Comparison of ENCODE assay signal across 11 cellular contexts in the genomic region with DNA sequence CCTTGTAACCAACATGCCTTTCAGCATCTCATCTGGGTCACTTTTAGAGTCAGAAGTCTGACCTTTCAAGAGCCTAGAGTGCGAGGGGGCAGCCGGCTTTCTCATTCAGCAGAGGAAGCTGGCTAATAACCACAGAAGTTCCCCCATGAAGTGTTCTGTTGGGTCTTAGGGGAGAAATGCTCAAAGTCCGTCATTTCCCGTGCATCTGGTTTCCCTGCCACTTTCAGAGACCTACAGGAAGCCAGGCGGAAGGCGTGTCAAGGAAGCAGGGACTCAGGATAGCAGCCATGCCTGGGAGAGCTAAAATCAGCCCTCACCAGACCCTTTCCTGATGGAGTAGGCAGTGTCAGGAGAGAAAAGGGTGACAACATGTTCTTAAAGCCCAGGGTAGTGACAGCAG.
DNase-seq lines count a peak whose midpoint lies in the region; ATAC-seq and TF ChIP-seq lines count a peak whose summit lies in the region.
"Had no signal": no experiment of that assay in that cellular context is flagged by ENCODE, and none has a peak within 500 bp of the region (broad histone marks: within the 10 kb centered on the region; RNA-seq: fewer than 3 reads in every experiment).

No MANE protein-coding gene starts in this region.

- ATAC-seq in GM18907 (IDR thresholded peaks at IDR 0.05; ENCODE audit: unreplicated experiment) (peak; percentile 24), HG02852 (IDR thresholded peaks at IDR 0.05; ENCODE audit: unreplicated experiment) (peak; percentile 29), HG03442 (IDR thresholded peaks at IDR 0.05; ENCODE audit: unreplicated experiment) (no peak)
- ATAC-seq: activated CD8-positive, alpha-beta T cell treated with anti-CD3 and anti-CD28 coated beads for 36 hours had no signal

- H3K9me3 ChIP-seq in sigmoid colon, result no peaks in the 10 kb centered on the region

- 53 to 66% methylated on average over 6 of the region's 6 CpGs for WGBS in sigmoid colon, 2 donors

- TF ChIP-seq EP300 in sigmoid colon (IDR thresholded peaks at IDR 0.05), result no peak

- intact Hi-C loops in sigmoid colon (cut with DNase I), result no loop called here

- H3K4me1 Mint-ChIP-seq in activated naive CD4-positive, alpha-beta T cell treated with anti-CD3 and anti-CD28 coated beads, Interleukin-2, amount 10 ng/mL, durations not matched to agents 7 days and 5 days, result peaks cover 8% of the 10 kb centered on the region

- no peaks in the 10 kb centered on the region for H3K36me3 Mint-ChIP-seq in activated naive CD4-positive, alpha-beta T cell treated with anti-CD3 and anti-CD28 coated beads, Interleukin-2, amount 10 ng/mL, durations not matched to agents 7 days and 5 days

- no peaks in the 10 kb centered on the region for H3K9me3 Mint-ChIP-seq in activated naive CD4-positive, alpha-beta T cell treated with anti-CD3 and anti-CD28 coated beads, Interleukin-2, amount 10 ng/mL, durations not matched to agents 7 days and 5 days
- H3K9me3 Mint-ChIP-seq: T-helper 2 cell treated with Interferon-gamma antibody and Interleukin-4, amounts not matched to agents 5 μg/mL and 100 μg/mL, for 36 hours had no signal

- DNase-seq in ecto neural progenitor cell (ENCODE audit: low spot score) (peak; percentile 33), pons (ENCODE audit: low spot score) (peak; percentile 7), SK-N-DZ (ENCODE audit: low spot score) (no peak), sigmoid colon (no peak)
- DNase-seq in activated naive CD4-positive, alpha-beta T cell treated with anti-CD3 and anti-CD28 coated beads, Interleukin-2, amount 10 ng/mL, durations not matched to agents 7 days and 5 days, result no peak
- DNase-seq: activated CD8-positive, alpha-beta T cell treated with anti-CD3 and anti-CD28 coated beads for 36 hours; stimulated activated CD4-positive, alpha-beta T cell treated with anti-CD3 and anti-CD28 coated beads, Interleukin-4, amount 100 ng/mL, for 1 hour had no signal

- H3K27me3 ChIP-seq in sigmoid colon, result no peaks in the 10 kb centered on the region

- no peak for TF ChIP-seq POLR2A in sigmoid colon (IDR thresholded peaks at IDR 0.05)

- H3K4me3 ChIP-seq in sigmoid colon, result no peak overlapping the region

- no peak overlapping the region for H3K4me3 Mint-ChIP-seq in activated naive CD4-positive, alpha-beta T cell treated with anti-CD3 and anti-CD28 coated beads, Interleukin-2, amount 10 ng/mL, durations not matched to agents 7 days and 5 days
- H3K4me3 Mint-ChIP-seq: activated CD8-positive, alpha-beta T cell treated with anti-CD3 and anti-CD28 coated beads for 36 hours; T-helper 2 cell treated with Interferon-gamma antibody and Interleukin-4, amounts not matched to agents 5 μg/mL and 100 μg/mL, for 36 hours had no signal

- H3K27me3 Mint-ChIP-seq in activated naive CD4-positive, alpha-beta T cell treated with anti-CD3 and anti-CD28 coated beads, Interleukin-2, amount 10 ng/mL, durations not matched to agents 7 days and 5 days, result peaks cover 13% of the 10 kb centered on the region
- H3K27me3 Mint-ChIP-seq: activated CD8-positive, alpha-beta T cell treated with anti-CD3 and anti-CD28 coated beads for 36 hours had no signal

- CTCF ChIA-PET in activated naive CD4-positive, alpha-beta T cell treated with anti-CD3 and anti-CD28 coated beads, Interleukin-2, amount 10 ng/mL, durations not matched to agents 7 days and 5 days (lab: Charles Lee), result no interaction called here

- no peaks in the 10 kb centered on the region for H3K4me1 ChIP-seq in sigmoid colon

- H3K36me3 ChIP-seq in sigmoid colon, result no peaks in the 10 kb centered on the region

- TF ChIP-seq CTCF in sigmoid colon (IDR thresholded peaks at IDR 0.05), result no peak

- no peak overlapping the region for H3K27ac Mint-ChIP-seq in activated naive CD4-positive, alpha-beta T cell treated with anti-CD3 and anti-CD28 coated beads, Interleukin-2, amount 10 ng/mL, durations not matched to agents 7 days and 5 days
- H3K27ac Mint-ChIP-seq: activated CD8-positive, alpha-beta T cell treated with anti-CD3 and anti-CD28 coated beads for 36 hours; T-helper 2 cell treated with Interferon-gamma antibody and Interleukin-4, amounts not matched to agents 5 μg/mL and 100 μg/mL, for 36 hours had no signal

- no peak overlapping the region for H3K27ac ChIP-seq in sigmoid colon

Comparison
In these comparisons a context has a peak if more than half of its experiments do, and no peak if none do; other contexts are left out.
1. DNase-seq: peak in ecto neural progenitor cell (single experiment) and pons (single experiment); none in SK-N-DZ (single experiment), activated naive CD4-positive, alpha-beta T cell treated with anti-CD3 and anti-CD28 coated beads, Interleukin-2, amount 10 ng/mL, durations not matched to agents 7 days and 5 days (single experiment) and sigmoid colon (single experiment).